Comparison of ENCODE assay signal across 8 cellular contexts in the genomic region with DNA sequence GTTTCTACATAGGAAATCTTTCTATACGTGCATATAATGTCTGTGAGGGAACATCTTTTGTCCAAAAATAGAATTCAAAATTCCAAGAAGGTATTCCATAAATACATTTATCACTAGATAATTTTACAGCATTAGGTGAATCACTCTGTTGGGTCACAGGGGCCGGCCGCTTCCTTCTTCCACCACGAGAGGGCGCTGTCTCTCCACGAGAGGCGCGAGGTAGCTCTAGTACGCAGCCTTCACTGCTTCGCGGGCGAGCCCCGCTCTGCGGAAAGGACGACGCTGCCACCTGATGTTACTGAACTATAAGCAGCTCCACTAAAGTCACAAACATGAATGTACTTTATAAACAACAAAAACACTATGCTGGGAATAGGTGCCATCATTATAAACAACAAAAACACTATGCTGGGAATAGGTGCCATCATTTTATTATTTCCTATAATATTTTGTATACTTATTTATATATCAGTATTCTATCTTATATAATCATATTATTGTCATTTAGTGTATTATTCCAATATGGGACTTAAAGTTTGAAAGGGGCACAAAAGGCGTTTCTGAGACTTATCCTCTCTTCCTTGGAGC.
A peak's percentile ranks its signal among the peaks of the same experiment; 100 is the strongest.
DNase-seq lines count a peak whose midpoint lies in the region; TF ChIP-seq lines count a peak whose summit lies in the region.

No MANE protein-coding gene starts in this region.

- no peaks in the 10 kb centered on the region for H3K9me3 ChIP-seq in OCI-LY7 (ENCODE audit: low read length)

- TF ChIP-seq CTCF in AG10803 (conservative IDR thresholded peaks at IDR 0.05; ENCODE audit: low read length) (peak; percentile 98), OCI-LY7 (conservative IDR thresholded peaks at IDR 0.05; ENCODE audit: low read length) (peak; percentile 100)

- TF ChIP-seq EP300 in Ishikawa (IDR thresholded peaks at IDR 0.05; ENCODE audit: borderline replicate concordance) = no peak

- CTCF ChIA-PET in OCI-LY7 (lab: Charles Lee; ENCODE audit: unreplicated experiment) = interaction anchor here (0.7 kb wide), 1 partner anchor 113 kb away, joined by 3 read pairs; no protein-coding TSS in a partner anchor

- H3K4me1 ChIP-seq in OCI-LY7 (ENCODE audit: insufficient read depth, low read length, poor library complexity, severe bottlenecking) = no peaks in the 10 kb centered on the region

- no peak overlapping the region for H3K27ac ChIP-seq in OCI-LY7 (ENCODE audit: low read depth, low read length, poor library complexity, severe bottlenecking)

- no peaks in the 10 kb centered on the region for H4K20me1 ChIP-seq in OCI-LY7 (ENCODE audit: insufficient read depth, low read length)

- intact Hi-C loops in OCI-LY7 (cut with micrococcal nuclease; ENCODE audit: unreplicated experiment) = loop anchor here (1.0 to 10.0 kb wide), 5 partner anchors 79 to 703 kb away; no protein-coding TSS in a partner anchor

- H3K9me2 ChIP-seq in OCI-LY7 (ENCODE audit: insufficient read depth, low read length) = no peaks in the 10 kb centered on the region

- H3K4me2 ChIP-seq in OCI-LY7 (ENCODE audit: low read length) = no peak overlapping the region

- H2AFZ ChIP-seq in OCI-LY7 (ENCODE audit: low read length) = no peak overlapping the region

- no TSS peak for BruUV-seq in OCI-LY7 (replicated peaks; lab: Mats Ljungman, UMichigan)

- H3K4me3 ChIP-seq in AG10803 (ENCODE audit: low read length) (no peak overlapping the region), OCI-LY7 (ENCODE audit: low read depth, low read length, poor library complexity, severe bottlenecking) (no peak overlapping the region)

- peaks cover 53% of the 10 kb centered on the region for H3K36me3 ChIP-seq in OCI-LY7 (ENCODE audit: insufficient read depth, low read length)

- peak; percentile 100 for TF ChIP-seq RAD21 in Ishikawa (IDR thresholded peaks at IDR 0.05; ENCODE audit: low read depth)

- POLR2A ChIA-PET in OCI-LY7 (lab: Charles Lee) = no interaction called here

- H3K79me2 ChIP-seq in OCI-LY7 (ENCODE audit: insufficient read depth, low read depth, low read length) = no peaks in the 10 kb centered on the region

- DNase-seq in AG10803 (ENCODE audit: low read depth) = peak; percentile 66
- peak; percentile 77 for DNase-seq in GM19240 (ENCODE audit: insufficient read length, low spot score)
- DNase-seq in OCI-LY7 (ENCODE audit: low spot score) = peak; percentile 83
- DNase-seq in activated CD8-positive, alpha-beta memory T cell treated with anti-CD3 and anti-CD28 coated beads, Interleukin-2, amount 50 U/mL, for 48 hours = peak; percentile 99
- peak; percentile 59 for DNase-seq in epidermal melanocyte (ENCODE audit: insufficient read length, low spot score)
- peak; percentile 62 for DNase-seq in myocyte (ENCODE audit: low read depth)
- peak; percentile 97 for DNase-seq in stimulated activated CD8-positive, alpha-beta memory T cell treated with anti-CD3 and anti-CD28 coated beads, Interleukin-4, amount 100 ng/mL, for 48 hours

TF ChIP-seq in Ishikawa, 13 proteins besides CTCF, POLR2A, EP300 and RAD21:
- TF ChIP-seq ZBTB7A (IDR thresholded peaks at IDR 0.05; ENCODE audit: low read depth) = no peak
- TF ChIP-seq, protein P1, sequence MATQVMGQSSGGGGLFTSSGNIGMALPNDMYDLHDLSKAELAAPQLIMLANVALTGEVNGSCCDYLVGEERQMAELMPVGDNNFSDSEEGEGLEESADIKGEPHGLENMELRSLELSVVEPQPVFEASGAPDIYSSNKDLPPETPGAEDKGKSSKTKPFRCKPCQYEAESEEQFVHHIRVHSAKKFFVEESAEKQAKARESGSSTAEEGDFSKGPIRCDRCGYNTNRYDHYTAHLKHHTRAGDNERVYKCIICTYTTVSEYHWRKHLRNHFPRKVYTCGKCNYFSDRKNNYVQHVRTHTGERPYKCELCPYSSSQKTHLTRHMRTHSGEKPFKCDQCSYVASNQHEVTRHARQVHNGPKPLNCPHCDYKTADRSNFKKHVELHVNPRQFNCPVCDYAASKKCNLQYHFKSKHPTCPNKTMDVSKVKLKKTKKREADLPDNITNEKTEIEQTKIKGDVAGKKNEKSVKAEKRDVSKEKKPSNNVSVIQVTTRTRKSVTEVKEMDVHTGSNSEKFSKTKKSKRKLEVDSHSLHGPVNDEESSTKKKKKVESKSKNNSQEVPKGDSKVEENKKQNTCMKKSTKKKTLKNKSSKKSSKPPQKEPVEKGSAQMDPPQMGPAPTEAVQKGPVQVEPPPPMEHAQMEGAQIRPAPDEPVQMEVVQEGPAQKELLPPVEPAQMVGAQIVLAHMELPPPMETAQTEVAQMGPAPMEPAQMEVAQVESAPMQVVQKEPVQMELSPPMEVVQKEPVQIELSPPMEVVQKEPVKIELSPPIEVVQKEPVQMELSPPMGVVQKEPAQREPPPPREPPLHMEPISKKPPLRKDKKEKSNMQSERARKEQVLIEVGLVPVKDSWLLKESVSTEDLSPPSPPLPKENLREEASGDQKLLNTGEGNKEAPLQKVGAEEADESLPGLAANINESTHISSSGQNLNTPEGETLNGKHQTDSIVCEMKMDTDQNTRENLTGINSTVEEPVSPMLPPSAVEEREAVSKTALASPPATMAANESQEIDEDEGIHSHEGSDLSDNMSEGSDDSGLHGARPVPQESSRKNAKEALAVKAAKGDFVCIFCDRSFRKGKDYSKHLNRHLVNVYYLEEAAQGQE (IDR thresholded peaks at IDR 0.05; ENCODE audit: low read depth) = no peak
- no peak for TF ChIP-seq CEBPB (IDR thresholded peaks at IDR 0.05)
- TF ChIP-seq TCF12 (IDR thresholded peaks at IDR 0.05; ENCODE audit: low read depth) = 0 out of 2 replicates have a peak, but pooled peaks have one; percentile 46
- no peak for TF ChIP-seq CREB1 (IDR thresholded peaks at IDR 0.05; ENCODE audit: low read depth)
- TF ChIP-seq FOXM1 (IDR thresholded peaks at IDR 0.05; ENCODE audit: borderline replicate concordance, low read depth) = no peak
- TF ChIP-seq TAF1 (IDR thresholded peaks at IDR 0.05; ENCODE audit: low read depth) = no peak
- no peak for TF ChIP-seq YY1 (IDR thresholded peaks at IDR 0.05; ENCODE audit: low read depth)
- no peak for TF ChIP-seq TEAD4 (IDR thresholded peaks at IDR 0.05)
- TF ChIP-seq, protein P2, sequence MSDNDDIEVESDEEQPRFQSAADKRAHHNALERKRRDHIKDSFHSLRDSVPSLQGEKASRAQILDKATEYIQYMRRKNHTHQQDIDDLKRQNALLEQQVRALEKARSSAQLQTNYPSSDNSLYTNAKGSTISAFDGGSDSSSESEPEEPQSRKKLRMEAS (IDR thresholded peaks at IDR 0.05) = peak; percentile 61
